In the genomic region with DNA sequence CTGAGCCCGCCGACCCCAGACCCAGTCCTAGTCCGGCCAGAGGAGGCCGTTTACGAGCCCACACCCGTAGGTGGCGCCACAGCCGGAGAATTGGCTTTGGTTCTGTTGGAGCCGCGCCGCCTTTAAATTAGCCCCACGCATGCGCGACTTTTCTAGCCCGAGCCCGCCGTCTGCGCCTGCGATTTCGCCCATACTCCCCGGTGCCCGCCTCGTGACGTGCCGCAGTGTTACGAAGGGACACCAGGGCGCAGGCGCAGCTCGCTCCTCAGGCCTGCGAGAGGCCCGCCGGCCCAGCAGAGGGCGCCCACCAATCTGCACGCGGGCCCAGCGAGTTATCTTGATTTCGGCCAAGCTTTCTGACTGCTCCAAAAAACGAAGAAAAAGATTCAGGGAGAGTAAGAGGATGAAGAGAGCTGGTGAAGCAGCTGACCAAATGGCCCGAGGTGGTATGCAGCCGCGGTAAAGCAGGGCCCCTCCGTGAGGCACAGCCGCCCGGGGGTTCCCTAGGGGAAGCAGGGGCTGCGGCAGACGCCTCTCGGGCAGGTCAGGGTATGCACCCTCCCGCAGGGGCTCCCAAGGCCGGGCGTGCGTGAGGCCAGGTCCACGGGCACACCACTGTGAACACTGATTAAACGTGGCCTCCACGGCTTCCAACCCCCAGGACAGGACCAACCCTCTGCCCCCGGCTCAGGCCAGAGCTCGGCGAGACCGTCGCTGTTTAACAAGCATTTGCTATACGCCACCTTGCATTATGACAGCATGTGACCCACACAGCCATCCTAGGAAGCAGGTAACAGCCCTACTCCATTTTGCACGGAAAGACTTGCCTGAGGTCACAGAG, we compare ENCODE assay signal across 1 cellular context.
TF ChIP-seq lines count a peak whose summit lies in the region.

No MANE protein-coding gene starts in this region.

TF ChIP-seq in K562, 482 proteins besides CTCF, POLR2A, EP300 and RAD21 (continued from another document):
- TF ChIP-seq, protein P1, sequence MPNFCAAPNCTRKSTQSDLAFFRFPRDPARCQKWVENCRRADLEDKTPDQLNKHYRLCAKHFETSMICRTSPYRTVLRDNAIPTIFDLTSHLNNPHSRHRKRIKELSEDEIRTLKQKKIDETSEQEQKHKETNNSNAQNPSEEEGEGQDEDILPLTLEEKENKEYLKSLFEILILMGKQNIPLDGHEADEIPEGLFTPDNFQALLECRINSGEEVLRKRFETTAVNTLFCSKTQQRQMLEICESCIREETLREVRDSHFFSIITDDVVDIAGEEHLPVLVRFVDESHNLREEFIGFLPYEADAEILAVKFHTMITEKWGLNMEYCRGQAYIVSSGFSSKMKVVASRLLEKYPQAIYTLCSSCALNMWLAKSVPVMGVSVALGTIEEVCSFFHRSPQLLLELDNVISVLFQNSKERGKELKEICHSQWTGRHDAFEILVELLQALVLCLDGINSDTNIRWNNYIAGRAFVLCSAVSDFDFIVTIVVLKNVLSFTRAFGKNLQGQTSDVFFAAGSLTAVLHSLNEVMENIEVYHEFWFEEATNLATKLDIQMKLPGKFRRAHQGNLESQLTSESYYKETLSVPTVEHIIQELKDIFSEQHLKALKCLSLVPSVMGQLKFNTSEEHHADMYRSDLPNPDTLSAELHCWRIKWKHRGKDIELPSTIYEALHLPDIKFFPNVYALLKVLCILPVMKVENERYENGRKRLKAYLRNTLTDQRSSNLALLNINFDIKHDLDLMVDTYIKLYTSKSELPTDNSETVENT (CRISPR knock-in tag; IDR thresholded peaks at IDR 0.05) = no peak
- TF ChIP-seq RBM22 (IDR thresholded peaks at IDR 0.05; ENCODE audit: low read depth, low read length, poor library complexity, severe bottlenecking) (peak; percentile 82), NFIC (IDR thresholded peaks at IDR 0.05) (peak; percentile 36), POLR2G (IDR thresholded peaks at IDR 0.05; ENCODE audit: low read depth, low read length) (peak; percentile 58), CEBPG (CRISPR knock-in tag; IDR thresholded peaks at IDR 0.05) (no peak), CEBPG (tag; conservative IDR thresholded peaks at IDR 0.05 in 1 of 2, IDR thresholded peaks at IDR 0.05 in 1 of 2) (no peak), ATF7 (IDR thresholded peaks at IDR 0.05) (no peak), SMARCA5 (IDR thresholded peaks at IDR 0.05) (0 out of 2 replicates have a peak, but pooled peaks have one; percentile 32), RBFOX2 (IDR thresholded peaks at IDR 0.05; ENCODE audit: low read depth, low read length) (peak; percentile 40; the same call in 1 of the 2 replicates), ZNF764 (CRISPR knock-in tag; IDR thresholded peaks at IDR 0.05; ENCODE audit: low read depth) (no peak)
- TF ChIP-seq, protein P2, sequence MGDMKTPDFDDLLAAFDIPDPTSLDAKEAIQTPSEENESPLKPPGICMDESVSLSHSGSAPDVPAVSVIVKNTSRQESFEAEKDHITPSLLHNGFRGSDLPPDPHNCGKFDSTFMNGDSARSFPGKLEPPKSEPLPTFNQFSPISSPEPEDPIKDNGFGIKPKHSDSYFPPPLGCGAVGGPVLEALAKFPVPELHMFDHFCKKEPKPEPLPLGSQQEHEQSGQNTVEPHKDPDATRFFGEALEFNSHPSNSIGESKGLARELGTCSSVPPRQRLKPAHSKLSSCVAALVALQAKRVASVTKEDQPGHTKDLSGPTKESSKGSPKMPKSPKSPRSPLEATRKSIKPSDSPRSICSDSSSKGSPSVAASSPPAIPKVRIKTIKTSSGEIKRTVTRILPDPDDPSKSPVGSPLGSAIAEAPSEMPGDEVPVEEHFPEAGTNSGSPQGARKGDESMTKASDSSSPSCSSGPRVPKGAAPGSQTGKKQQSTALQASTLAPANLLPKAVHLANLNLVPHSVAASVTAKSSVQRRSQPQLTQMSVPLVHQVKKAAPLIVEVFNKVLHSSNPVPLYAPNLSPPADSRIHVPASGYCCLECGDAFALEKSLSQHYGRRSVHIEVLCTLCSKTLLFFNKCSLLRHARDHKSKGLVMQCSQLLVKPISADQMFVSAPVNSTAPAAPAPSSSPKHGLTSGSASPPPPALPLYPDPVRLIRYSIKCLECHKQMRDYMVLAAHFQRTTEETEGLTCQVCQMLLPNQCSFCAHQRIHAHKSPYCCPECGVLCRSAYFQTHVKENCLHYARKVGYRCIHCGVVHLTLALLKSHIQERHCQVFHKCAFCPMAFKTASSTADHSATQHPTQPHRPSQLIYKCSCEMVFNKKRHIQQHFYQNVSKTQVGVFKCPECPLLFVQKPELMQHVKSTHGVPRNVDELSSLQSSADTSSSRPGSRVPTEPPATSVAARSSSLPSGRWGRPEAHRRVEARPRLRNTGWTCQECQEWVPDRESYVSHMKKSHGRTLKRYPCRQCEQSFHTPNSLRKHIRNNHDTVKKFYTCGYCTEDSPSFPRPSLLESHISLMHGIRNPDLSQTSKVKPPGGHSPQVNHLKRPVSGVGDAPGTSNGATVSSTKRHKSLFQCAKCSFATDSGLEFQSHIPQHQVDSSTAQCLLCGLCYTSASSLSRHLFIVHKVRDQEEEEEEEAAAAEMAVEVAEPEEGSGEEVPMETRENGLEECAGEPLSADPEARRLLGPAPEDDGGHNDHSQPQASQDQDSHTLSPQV (IDR thresholded peaks at IDR 0.05) = peak; percentile 50; the same call in 1 of the 2 replicates
- TF ChIP-seq, protein P3, sequence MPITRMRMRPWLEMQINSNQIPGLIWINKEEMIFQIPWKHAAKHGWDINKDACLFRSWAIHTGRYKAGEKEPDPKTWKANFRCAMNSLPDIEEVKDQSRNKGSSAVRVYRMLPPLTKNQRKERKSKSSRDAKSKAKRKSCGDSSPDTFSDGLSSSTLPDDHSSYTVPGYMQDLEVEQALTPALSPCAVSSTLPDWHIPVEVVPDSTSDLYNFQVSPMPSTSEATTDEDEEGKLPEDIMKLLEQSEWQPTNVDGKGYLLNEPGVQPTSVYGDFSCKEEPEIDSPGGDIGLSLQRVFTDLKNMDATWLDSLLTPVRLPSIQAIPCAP (CRISPR knock-in tag; IDR thresholded peaks at IDR 0.05; ENCODE audit: borderline replicate concordance) = no peak
- TF ChIP-seq, protein P4, sequence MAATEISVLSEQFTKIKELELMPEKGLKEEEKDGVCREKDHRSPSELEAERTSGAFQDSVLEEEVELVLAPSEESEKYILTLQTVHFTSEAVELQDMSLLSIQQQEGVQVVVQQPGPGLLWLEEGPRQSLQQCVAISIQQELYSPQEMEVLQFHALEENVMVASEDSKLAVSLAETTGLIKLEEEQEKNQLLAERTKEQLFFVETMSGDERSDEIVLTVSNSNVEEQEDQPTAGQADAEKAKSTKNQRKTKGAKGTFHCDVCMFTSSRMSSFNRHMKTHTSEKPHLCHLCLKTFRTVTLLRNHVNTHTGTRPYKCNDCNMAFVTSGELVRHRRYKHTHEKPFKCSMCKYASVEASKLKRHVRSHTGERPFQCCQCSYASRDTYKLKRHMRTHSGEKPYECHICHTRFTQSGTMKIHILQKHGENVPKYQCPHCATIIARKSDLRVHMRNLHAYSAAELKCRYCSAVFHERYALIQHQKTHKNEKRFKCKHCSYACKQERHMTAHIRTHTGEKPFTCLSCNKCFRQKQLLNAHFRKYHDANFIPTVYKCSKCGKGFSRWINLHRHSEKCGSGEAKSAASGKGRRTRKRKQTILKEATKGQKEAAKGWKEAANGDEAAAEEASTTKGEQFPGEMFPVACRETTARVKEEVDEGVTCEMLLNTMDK (IDR thresholded peaks at IDR 0.05; ENCODE audit: borderline replicate concordance, insufficient read depth, low read depth, low read length, poor library complexity, severe bottlenecking) = peak; percentile 67
- TF ChIP-seq, protein P5, sequence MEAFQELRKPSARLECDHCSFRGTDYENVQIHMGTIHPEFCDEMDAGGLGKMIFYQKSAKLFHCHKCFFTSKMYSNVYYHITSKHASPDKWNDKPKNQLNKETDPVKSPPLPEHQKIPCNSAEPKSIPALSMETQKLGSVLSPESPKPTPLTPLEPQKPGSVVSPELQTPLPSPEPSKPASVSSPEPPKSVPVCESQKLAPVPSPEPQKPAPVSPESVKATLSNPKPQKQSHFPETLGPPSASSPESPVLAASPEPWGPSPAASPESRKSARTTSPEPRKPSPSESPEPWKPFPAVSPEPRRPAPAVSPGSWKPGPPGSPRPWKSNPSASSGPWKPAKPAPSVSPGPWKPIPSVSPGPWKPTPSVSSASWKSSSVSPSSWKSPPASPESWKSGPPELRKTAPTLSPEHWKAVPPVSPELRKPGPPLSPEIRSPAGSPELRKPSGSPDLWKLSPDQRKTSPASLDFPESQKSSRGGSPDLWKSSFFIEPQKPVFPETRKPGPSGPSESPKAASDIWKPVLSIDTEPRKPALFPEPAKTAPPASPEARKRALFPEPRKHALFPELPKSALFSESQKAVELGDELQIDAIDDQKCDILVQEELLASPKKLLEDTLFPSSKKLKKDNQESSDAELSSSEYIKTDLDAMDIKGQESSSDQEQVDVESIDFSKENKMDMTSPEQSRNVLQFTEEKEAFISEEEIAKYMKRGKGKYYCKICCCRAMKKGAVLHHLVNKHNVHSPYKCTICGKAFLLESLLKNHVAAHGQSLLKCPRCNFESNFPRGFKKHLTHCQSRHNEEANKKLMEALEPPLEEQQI (IDR thresholded peaks at IDR 0.05) = peak; percentile 43; the same call in 1 of the 2 replicates
